26 cellular contexts compared by ENCODE assay signal in the genomic region with DNA sequence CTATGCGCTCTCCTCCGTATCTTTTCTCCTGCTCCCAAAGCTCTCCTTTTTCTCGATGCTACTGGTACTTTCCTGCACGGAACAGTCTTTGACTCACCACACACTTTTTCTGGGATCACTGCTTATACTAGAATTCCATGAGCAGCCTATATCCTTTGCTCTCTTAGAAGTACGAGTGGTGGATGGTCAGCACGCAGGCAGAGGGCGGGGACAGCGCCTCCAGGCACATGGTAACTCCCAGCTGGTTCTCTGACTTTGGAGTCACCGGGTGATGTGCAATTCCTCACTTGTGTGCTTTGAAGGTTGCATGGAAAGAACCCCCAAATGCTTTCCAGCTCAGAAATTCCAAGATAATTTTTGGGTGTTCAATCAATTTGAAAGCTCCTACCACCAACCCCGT.
"Had no signal": no experiment of that assay in that cellular context is flagged by ENCODE, and none has a peak within 500 bp of the region (broad histone marks: within the 10 kb centered on the region; RNA-seq: fewer than 3 reads in every experiment).

No MANE protein-coding gene starts in this region.

- H3K4me1 ChIP-seq: colonic mucosa, foreskin keratinocyte, lower lobe of right lung had no signal

- H3K27ac ChIP-seq: colonic mucosa, epithelial cell of prostate, esophagus squamous epithelium, foreskin keratinocyte, gastroesophageal sphincter, heart left ventricle, hepatocyte, left ventricle myocardium inferior, lower lobe of right lung had no signal

- H3K4me3 ChIP-seq: colonic mucosa, esophagus squamous epithelium, gastroesophageal sphincter, heart left ventricle, hepatocyte, left ventricle myocardium inferior, lower lobe of right lung, mucosa of descending colon had no signal

- H3K36me3 ChIP-seq: colonic mucosa, esophagus squamous epithelium, gastroesophageal sphincter, heart left ventricle, left ventricle myocardium inferior, lower lobe of right lung had no signal

- H3K9me3 ChIP-seq: colonic mucosa, esophagus squamous epithelium, gastroesophageal sphincter, heart left ventricle, left ventricle myocardium inferior, lower lobe of right lung, mucosa of descending colon had no signal

- H3K27me3 ChIP-seq: colonic mucosa, esophagus squamous epithelium, foreskin keratinocyte, gastroesophageal sphincter, heart left ventricle, hepatocyte had no signal

- DNase-seq: colonic mucosa; cortex of kidney; effector CD8-positive, alpha-beta T cell; effector memory CD8-positive, alpha-beta T cell; endodermal cell; erythroblast; esophagus squamous epithelium; foreskin keratinocyte; heart left ventricle; hypothalamus; immature natural killer cell; islet precursor cell; kidney; kidney glomerular epithelial cell; left colon; left ventricle myocardium inferior; lower lobe of right lung; mesenchymal stem cell; mucosa of descending colon; naive B cell; naive thymus-derived CD8-positive, alpha-beta T cell had no signal

- H3K4me2 ChIP-seq: hepatocyte had no signal

- ATAC-seq: effector memory CD8-positive, alpha-beta T cell; esophagus mucosa; foreskin keratinocyte; gastroesophageal sphincter; heart left ventricle; left colon; left lobe of liver; lower lobe of right lung; mucosa of descending colon; naive thymus-derived CD8-positive, alpha-beta T cell had no signal
